In the genomic region with DNA sequence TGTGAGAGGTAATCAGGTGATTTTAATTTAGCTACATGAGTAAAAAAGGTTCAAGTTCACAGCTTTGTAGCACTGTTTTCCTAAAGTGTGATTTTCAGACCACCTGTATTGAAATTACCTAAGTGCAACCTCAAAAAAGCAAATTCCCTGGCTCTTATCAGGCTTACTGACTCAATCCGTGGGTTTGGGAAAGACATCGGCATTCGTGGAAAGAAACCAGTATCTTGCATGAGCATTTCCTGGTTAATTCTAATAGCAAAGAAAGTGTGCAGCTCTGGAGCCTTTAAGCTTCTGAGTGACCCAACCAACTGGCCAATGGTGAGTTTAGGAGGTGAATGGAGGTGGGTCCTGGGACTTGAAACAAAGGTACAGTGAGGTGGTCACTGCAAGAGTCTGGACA, we compare ENCODE assay signal across 1 cellular context.
TF ChIP-seq lines count a peak whose summit lies in the region.

No MANE protein-coding gene starts in this region.

TF ChIP-seq in GM23338, 12 proteins besides CTCF, POLR2A, EP300 and RAD21 (continued from another document):
- TF ChIP-seq, protein P1, sequence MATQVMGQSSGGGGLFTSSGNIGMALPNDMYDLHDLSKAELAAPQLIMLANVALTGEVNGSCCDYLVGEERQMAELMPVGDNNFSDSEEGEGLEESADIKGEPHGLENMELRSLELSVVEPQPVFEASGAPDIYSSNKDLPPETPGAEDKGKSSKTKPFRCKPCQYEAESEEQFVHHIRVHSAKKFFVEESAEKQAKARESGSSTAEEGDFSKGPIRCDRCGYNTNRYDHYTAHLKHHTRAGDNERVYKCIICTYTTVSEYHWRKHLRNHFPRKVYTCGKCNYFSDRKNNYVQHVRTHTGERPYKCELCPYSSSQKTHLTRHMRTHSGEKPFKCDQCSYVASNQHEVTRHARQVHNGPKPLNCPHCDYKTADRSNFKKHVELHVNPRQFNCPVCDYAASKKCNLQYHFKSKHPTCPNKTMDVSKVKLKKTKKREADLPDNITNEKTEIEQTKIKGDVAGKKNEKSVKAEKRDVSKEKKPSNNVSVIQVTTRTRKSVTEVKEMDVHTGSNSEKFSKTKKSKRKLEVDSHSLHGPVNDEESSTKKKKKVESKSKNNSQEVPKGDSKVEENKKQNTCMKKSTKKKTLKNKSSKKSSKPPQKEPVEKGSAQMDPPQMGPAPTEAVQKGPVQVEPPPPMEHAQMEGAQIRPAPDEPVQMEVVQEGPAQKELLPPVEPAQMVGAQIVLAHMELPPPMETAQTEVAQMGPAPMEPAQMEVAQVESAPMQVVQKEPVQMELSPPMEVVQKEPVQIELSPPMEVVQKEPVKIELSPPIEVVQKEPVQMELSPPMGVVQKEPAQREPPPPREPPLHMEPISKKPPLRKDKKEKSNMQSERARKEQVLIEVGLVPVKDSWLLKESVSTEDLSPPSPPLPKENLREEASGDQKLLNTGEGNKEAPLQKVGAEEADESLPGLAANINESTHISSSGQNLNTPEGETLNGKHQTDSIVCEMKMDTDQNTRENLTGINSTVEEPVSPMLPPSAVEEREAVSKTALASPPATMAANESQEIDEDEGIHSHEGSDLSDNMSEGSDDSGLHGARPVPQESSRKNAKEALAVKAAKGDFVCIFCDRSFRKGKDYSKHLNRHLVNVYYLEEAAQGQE (IDR thresholded peaks at IDR 0.05; ENCODE audit: unreplicated experiment), result no peak
- no peak for TF ChIP-seq JUNB (IDR thresholded peaks at IDR 0.05; ENCODE audit: unreplicated experiment)
- TF ChIP-seq ZNF331 (CRISPR knock-in tag; IDR thresholded peaks at IDR 0.05; ENCODE audit: low read depth), result no peak
- no peak for TF ChIP-seq CREB1 (CRISPR knock-in tag; IDR thresholded peaks at IDR 0.05; ENCODE audit: low read depth)
- no peak for TF ChIP-seq NANOG (IDR thresholded peaks at IDR 0.05; ENCODE audit: borderline replicate concordance)
- TF ChIP-seq, protein P2, sequence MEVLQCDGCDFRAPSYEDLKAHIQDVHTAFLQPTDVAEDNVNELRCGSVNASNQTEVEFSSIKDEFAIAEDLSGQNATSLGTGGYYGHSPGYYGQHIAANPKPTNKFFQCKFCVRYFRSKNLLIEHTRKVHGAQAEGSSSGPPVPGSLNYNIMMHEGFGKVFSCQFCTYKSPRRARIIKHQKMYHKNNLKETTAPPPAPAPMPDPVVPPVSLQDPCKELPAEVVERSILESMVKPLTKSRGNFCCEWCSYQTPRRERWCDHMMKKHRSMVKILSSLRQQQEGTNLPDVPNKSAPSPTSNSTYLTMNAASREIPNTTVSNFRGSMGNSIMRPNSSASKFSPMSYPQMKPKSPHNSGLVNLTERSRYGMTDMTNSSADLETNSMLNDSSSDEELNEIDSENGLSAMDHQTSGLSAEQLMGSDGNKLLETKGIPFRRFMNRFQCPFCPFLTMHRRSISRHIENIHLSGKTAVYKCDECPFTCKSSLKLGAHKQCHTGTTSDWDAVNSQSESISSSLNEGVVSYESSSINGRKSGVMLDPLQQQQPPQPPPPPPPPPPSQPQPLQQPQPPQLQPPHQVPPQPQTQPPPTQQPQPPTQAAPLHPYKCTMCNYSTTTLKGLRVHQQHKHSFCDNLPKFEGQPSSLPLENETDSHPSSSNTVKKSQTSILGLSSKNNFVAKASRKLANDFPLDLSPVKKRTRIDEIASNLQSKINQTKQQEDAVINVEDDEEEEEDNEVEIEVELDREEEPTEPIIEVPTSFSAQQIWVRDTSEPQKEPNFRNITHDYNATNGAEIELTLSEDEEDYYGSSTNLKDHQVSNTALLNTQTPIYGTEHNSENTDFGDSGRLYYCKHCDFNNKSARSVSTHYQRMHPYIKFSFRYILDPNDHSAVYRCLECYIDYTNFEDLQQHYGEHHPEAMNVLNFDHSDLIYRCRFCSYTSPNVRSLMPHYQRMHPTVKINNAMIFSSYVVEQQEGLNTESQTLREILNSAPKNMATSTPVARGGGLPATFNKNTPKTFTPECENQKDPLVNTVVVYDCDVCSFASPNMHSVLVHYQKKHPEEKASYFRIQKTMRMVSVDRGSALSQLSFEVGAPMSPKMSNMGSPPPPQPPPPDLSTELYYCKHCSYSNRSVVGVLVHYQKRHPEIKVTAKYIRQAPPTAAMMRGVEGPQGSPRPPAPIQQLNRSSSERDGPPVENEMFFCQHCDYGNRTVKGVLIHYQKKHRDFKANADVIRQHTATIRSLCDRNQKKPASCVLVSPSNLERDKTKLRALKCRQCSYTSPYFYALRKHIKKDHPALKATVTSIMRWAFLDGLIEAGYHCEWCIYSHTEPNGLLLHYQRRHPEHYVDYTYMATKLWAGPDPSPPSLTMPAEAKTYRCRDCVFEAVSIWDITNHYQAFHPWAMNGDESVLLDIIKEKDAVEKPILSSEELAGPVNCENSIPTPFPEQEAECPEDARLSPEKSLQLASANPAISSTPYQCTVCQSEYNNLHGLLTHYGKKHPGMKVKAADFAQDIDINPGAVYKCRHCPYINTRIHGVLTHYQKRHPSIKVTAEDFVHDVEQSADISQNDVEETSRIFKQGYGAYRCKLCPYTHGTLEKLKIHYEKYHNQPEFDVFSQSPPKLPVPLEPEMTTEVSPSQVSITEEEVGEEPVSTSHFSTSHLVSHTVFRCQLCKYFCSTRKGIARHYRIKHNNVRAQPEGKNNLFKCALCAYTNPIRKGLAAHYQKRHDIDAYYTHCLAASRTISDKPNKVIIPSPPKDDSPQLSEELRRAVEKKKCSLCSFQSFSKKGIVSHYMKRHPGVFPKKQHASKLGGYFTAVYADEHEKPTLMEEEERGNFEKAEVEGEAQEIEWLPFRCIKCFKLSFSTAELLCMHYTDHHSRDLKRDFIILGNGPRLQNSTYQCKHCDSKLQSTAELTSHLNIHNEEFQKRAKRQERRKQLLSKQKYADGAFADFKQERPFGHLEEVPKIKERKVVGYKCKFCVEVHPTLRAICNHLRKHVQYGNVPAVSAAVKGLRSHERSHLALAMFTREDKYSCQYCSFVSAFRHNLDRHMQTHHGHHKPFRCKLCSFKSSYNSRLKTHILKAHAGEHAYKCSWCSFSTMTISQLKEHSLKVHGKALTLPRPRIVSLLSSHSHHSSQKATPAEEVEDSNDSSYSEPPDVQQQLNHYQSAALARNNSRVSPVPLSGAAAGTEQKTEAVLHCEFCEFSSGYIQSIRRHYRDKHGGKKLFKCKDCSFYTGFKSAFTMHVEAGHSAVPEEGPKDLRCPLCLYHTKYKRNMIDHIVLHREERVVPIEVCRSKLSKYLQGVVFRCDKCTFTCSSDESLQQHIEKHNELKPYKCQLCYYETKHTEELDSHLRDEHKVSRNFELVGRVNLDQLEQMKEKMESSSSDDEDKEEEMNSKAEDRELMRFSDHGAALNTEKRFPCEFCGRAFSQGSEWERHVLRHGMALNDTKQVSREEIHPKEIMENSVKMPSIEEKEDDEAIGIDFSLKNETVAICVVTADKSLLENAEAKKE (CRISPR knock-in tag; IDR thresholded peaks at IDR 0.05), result no peak
